6 cellular contexts compared by ENCODE assay signal in genomic region chr18:30444544-30444943, GRCh38.
"Had no signal": no experiment of that assay in that cellular context is flagged by ENCODE, and none has a peak within 500 bp of the region (broad histone marks: within the 10 kb centered on the region; RNA-seq: fewer than 3 reads in every experiment).

No MANE protein-coding gene starts in this region.

- H3K9ac ChIP-seq: KMS-11 had no signal

- H3K27ac ChIP-seq: HL-60, KMS-11 had no signal

- FAIRE-seq: HTR-8/SVneo had no signal

- DNase-seq: IMR-90, KBM-7, KG1 had no signal

- H3K4me2 ChIP-seq: KMS-11 had no signal
